In genomic region chr19:7611541-7612279, GRCh38 we compare ENCODE assay signal across 2 cellular contexts.
TF ChIP-seq lines count a peak whose summit lies in the region.

No MANE protein-coding gene starts in this region.

TF ChIP-seq in GM23338, 12 proteins besides CTCF, POLR2A, EP300 and RAD21:
- TF ChIP-seq, protein P1, sequence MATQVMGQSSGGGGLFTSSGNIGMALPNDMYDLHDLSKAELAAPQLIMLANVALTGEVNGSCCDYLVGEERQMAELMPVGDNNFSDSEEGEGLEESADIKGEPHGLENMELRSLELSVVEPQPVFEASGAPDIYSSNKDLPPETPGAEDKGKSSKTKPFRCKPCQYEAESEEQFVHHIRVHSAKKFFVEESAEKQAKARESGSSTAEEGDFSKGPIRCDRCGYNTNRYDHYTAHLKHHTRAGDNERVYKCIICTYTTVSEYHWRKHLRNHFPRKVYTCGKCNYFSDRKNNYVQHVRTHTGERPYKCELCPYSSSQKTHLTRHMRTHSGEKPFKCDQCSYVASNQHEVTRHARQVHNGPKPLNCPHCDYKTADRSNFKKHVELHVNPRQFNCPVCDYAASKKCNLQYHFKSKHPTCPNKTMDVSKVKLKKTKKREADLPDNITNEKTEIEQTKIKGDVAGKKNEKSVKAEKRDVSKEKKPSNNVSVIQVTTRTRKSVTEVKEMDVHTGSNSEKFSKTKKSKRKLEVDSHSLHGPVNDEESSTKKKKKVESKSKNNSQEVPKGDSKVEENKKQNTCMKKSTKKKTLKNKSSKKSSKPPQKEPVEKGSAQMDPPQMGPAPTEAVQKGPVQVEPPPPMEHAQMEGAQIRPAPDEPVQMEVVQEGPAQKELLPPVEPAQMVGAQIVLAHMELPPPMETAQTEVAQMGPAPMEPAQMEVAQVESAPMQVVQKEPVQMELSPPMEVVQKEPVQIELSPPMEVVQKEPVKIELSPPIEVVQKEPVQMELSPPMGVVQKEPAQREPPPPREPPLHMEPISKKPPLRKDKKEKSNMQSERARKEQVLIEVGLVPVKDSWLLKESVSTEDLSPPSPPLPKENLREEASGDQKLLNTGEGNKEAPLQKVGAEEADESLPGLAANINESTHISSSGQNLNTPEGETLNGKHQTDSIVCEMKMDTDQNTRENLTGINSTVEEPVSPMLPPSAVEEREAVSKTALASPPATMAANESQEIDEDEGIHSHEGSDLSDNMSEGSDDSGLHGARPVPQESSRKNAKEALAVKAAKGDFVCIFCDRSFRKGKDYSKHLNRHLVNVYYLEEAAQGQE (IDR thresholded peaks at IDR 0.05; ENCODE audit: unreplicated experiment) = peak; percentile 64
- TF ChIP-seq ZNF114 (CRISPR knock-in tag; IDR thresholded peaks at IDR 0.05) (no peak), NANOG (IDR thresholded peaks at IDR 0.05; ENCODE audit: borderline replicate concordance) (no peak)

TF ChIP-seq in GM12878, 131 proteins besides CTCF, POLR2A, EP300 and RAD21:
- TF ChIP-seq, protein P1 (IDR thresholded peaks at IDR 0.05; ENCODE audit: low read depth, low read length) = peak; percentile 68
- TF ChIP-seq MYC (IDR thresholded peaks at IDR 0.05; ENCODE audit: insufficient read depth, insufficient read length, insufficient replicate concordance, low read length, severe bottlenecking) (no peak), RCOR1 (conservative IDR thresholded peaks at IDR 0.05; ENCODE audit: low read depth, low read length) (no peak), KAT2A (conservative IDR thresholded peaks at IDR 0.05; ENCODE audit: control insufficient read depth, low read depth, low read length) (no peak), JUNB (IDR thresholded peaks at IDR 0.05) (no peak), ATF3 (IDR thresholded peaks at IDR 0.05; ENCODE audit: borderline replicate concordance, extremely low read depth, low read depth, low read length) (no peak), CHD4 (IDR thresholded peaks at IDR 0.05) (no peak), MTA2 (IDR thresholded peaks at IDR 0.05; ENCODE audit: low read depth) (no peak)
